ENCODE assay signal across 8 cellular contexts in the genomic region with DNA sequence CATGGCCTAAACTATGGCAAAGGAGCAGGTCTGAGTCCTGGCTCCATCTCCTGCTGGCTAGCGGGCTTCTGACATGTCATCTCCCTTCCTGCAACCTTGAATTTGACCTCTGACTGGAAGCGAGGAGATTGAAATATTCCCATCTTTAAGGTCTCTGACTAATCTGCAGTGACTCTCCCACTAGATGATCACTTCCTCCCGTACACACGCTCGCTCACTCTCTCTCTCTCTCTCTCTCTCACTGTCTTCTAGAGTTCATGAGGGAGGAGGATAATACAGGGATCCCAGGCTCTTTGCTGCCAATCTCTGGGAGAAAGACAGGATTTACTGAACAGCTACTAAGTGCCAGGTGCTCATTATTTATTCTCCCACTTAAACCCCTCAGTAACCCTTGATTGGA.
DNase-seq lines count a peak whose midpoint lies in the region; ATAC-seq and TF ChIP-seq lines count a peak whose summit lies in the region.

No MANE protein-coding gene starts in this region.

- peak in 3 of 4 donors; percentile 55 to 63 (median 57) for ATAC-seq in psoas muscle
- ATAC-seq in HG03342 (IDR thresholded peaks at IDR 0.05; ENCODE audit: unreplicated experiment) = no peak

- WGBS in psoas muscle, 3 donors = 44 to 69% (median 47%) methylated on average over 5 of the region's 5 CpGs

- H3K27me3 ChIP-seq in CD8-positive, alpha-beta memory T cell (ENCODE audit: insufficient read depth, low read length, poor library complexity, severe bottlenecking) = no peaks in the 10 kb centered on the region
- no peaks in the 10 kb centered on the region for H3K27me3 ChIP-seq in psoas muscle (ENCODE audit: insufficient read depth in 3 of 3, low read length in 2 of 3)

- no peaks in the 10 kb centered on the region for H3K9me3 Mint-ChIP-seq in CD8-positive, alpha-beta memory T cell

- no peaks in the 10 kb centered on the region for H3K36me3 Mint-ChIP-seq in CD8-positive, alpha-beta memory T cell

- H3K27ac ChIP-seq in CD8-positive, alpha-beta memory T cell (ENCODE audit: low read depth, low read length) = no peak overlapping the region
- peak overlapping the region; percentile 24 for H3K27ac ChIP-seq in psoas muscle

- TF ChIP-seq CTCF in epithelial cell of esophagus (IDR thresholded peaks at IDR 0.05; ENCODE audit: insufficient read depth, low read depth, low read length, missing control alignments) (no peak), psoas muscle (IDR thresholded peaks at IDR 0.05) (no peak)

- CTCF ChIA-PET in CD8-positive, alpha-beta memory T cell (lab: Charles Lee) = interaction anchor here (1.2 kb wide), 1 partner anchor 420 kb away, joined by 3 read pairs; no protein-coding TSS in a partner anchor

- no peaks in the 10 kb centered on the region for H3K9me3 ChIP-seq in CD8-positive, alpha-beta memory T cell (ENCODE audit: low read length)
- H3K9me3 ChIP-seq in psoas muscle = no peaks in the 10 kb centered on the region

- no peak for DNase-seq in CD8-positive, alpha-beta memory T cell
- DNase-seq in NOMO-1 treated with dmso at 0.1 percent for 144 hours (lab: John Stamatoyannopoulos, UW; ENCODE audit: unreplicated experiment) (peak; percentile 22), epithelial cell of esophagus (ENCODE audit: low read depth) (peak; percentile 77), psoas muscle (no peak), DMS114 treated with DMSO at 0.1 percent for 48 hours (lab: John Stamatoyannopoulos, UW; ENCODE audit: unreplicated experiment) (no peak), NCI-H345 treated with DMSO at 0.1 percent for 48 hours (lab: John Stamatoyannopoulos, UW; ENCODE audit: unreplicated experiment) (no peak)
- DNase-seq in stimulated activated naive CD4-positive, alpha-beta T cell treated with Interleukin-2 at 50 U/mL for 16 hours (lab: John Stamatoyannopoulos, UW) = no peak

- intact Hi-C loops in psoas muscle (cut with DNase I) = loop anchor here (10.0 kb wide), 3 partner anchors 161 to 421 kb away; partner anchors contain the start of gene FBXL5 (in 1 of the 2)

- H3K4me3 Mint-ChIP-seq in CD8-positive, alpha-beta memory T cell = peak overlapping the region in 5 of 7 donors; percentile 1 to 59 (median 19)

- H3K36me3 ChIP-seq in CD8-positive, alpha-beta memory T cell (ENCODE audit: insufficient read depth, low read length) = no peaks in the 10 kb centered on the region
- no peaks in the 10 kb centered on the region for H3K36me3 ChIP-seq in psoas muscle (ENCODE audit: insufficient read depth in 1 of 2, low read depth in 1 of 2)

- peak overlapping the region in 7 of 8 donors; percentile 2 to 84 (median 31) for H3K27ac Mint-ChIP-seq in CD8-positive, alpha-beta memory T cell

- POLR2A ChIA-PET in CD8-positive, alpha-beta memory T cell (lab: Charles Lee) = no interaction called here

- peak overlapping the region; percentile 2 for H3K4me3 ChIP-seq in CD8-positive, alpha-beta memory T cell (ENCODE audit: low read length)
- H3K4me3 ChIP-seq in epithelial cell of esophagus (ENCODE audit: low read length) (no peak overlapping the region), psoas muscle (no peak overlapping the region)

- peaks cover 0 to 2% of the 10 kb centered on the region in 2 donors for H3K27me3 Mint-ChIP-seq in CD8-positive, alpha-beta memory T cell

- peaks cover 27% of the 10 kb centered on the region for H3K4me1 ChIP-seq in CD8-positive, alpha-beta memory T cell (ENCODE audit: insufficient read depth, low read length)
- no peaks in the 10 kb centered on the region for H3K4me1 ChIP-seq in psoas muscle

- H3K4me1 Mint-ChIP-seq in CD8-positive, alpha-beta memory T cell = peaks cover 26 to 27% (median 27%) of the 10 kb centered on the region in 3 donors

Comparison
In these comparisons a context has a peak if more than half of its experiments do, and no peak if none do; other contexts are left out.
1. DNase-seq: peak in NOMO-1 treated with dmso at 0.1 percent for 144 hours (single experiment) and epithelial cell of esophagus (single experiment); none in CD8-positive, alpha-beta memory T cell (0 of 5), psoas muscle (0 of 2), DMS114 treated with DMSO at 0.1 percent for 48 hours (single experiment), NCI-H345 treated with DMSO at 0.1 percent for 48 hours (single experiment) and stimulated activated naive CD4-positive, alpha-beta T cell treated with Interleukin-2 at 50 U/mL for 16 hours (single experiment).